20 cellular contexts compared by ENCODE assay signal in genomic region chr20:35253010-35253409, GRCh38. TPM values are rescaled to one million over a fixed set of nuclear protein-coding genes. Genes with fewer than 3 reads are reported as not detected.
A peak's percentile ranks its signal among the peaks of the same experiment; 100 is the strongest.
DNase-seq lines count a peak whose midpoint lies in the region; ATAC-seq and TF ChIP-seq lines count a peak whose summit lies in the region.
"Had no signal": no experiment of that assay in that cellular context is flagged by ENCODE, and none has a peak within 500 bp of the region (broad histone marks: within the 10 kb centered on the region; RNA-seq: fewer than 3 reads in every experiment).

No MANE protein-coding gene starts in this region.

- intact Hi-C loops in right cardiac atrium (cut with DNase I): no loop called here

- POLR2A ChIA-PET in T-cell (lab: Charles Lee): interaction anchor here in 1 of 2 donors (0.6 kb wide), 1 partner anchor 43 kb away, joined by 3 read pairs; no protein-coding TSS in a partner anchor

- DNase-seq in T-helper 1 cell (no peak), T-cell (no peak), immature natural killer cell (no peak), chondrocyte (ENCODE audit: low spot score) (no peak), superior temporal gyrus (ENCODE audit: extremely low spot score) (no peak), right cardiac atrium (no peak)
- DNase-seq: COR-L47, DMS153, EL, KBM-7, NCI-H1092, NCI-H2107, NCI-H446, NCI-H774, Right ventricle myocardium superior had no signal

- TF ChIP-seq CTCF in chondrocyte (IDR thresholded peaks at IDR 0.05): no peak

- ATAC-seq in T-cell (replicated peaks in 1 of 4) (no peak), right cardiac atrium (no peak)

- 66% methylated on average over 3 of the region's 3 CpGs for WGBS in right cardiac atrium

- no peaks in the 10 kb centered on the region for H3K27me3 ChIP-seq in BLaER1 treated with 17β-estradiol and CSF1 and Interleukin-3, amounts not matched to agents 10 nM and 100 nM
- no peaks in the 10 kb centered on the region for H3K27me3 ChIP-seq in right cardiac atrium (ENCODE audit: control insufficient read depth, insufficient read depth)

- H3K4me1 ChIP-seq in BLaER1 treated with 17β-estradiol and CSF1 and Interleukin-3, amounts not matched to agents 10 nM and 100 nM: peaks cover 19 to 36% (median 33%) of the 10 kb centered on the region in 10 experiments
- H3K4me1 ChIP-seq in right cardiac atrium (ENCODE audit: control insufficient read depth, insufficient read depth, low read length): no peaks in the 10 kb centered on the region

- peaks cover 10% of the 10 kb centered on the region for H3K36me3 Mint-ChIP-seq in T-helper 1 cell treated with Interleukin-12 subunit alpha and Interleukin-12 subunit beta and Interleukin-4 antibody, amounts not matched to agents 30 μg/mL and 1 μg/mL, for 36 hours (ENCODE audit: low read depth)
- H3K36me3 Mint-ChIP-seq in T-cell: peaks cover 29% of the 10 kb centered on the region
- H3K36me3 Mint-ChIP-seq in immature natural killer cell: peaks cover 0 to 10% (median 6%) of the 10 kb centered on the region in 3 donors
- peaks cover 5% of the 10 kb centered on the region for H3K36me3 Mint-ChIP-seq in chondrocyte (ENCODE audit: low read depth)

- no peak overlapping the region for H3K27ac ChIP-seq in BLaER1 treated with 17β-estradiol and CSF1 and Interleukin-3, amounts not matched to agents 10 nM and 100 nM
- H3K27ac ChIP-seq in right cardiac atrium (ENCODE audit: low read length): no peak overlapping the region
- H3K27ac ChIP-seq: 22Rv1 had no signal

- H3K4me3 ChIP-seq in BLaER1 treated with 17β-estradiol and CSF1 and Interleukin-3, amounts not matched to agents 10 nM and 100 nM: no peak overlapping the region
- no peak overlapping the region for H3K4me3 ChIP-seq in right cardiac atrium (ENCODE audit: low read length)

- H4K20me1 ChIP-seq in BLaER1 treated with 17β-estradiol and CSF1 and Interleukin-3, amounts not matched to agents 10 nM and 100 nM: peaks cover 0 to 10% (median 0%) of the 10 kb centered on the region in 11 experiments; a peak in 4 of 22 replicates

- no peak overlapping the region for H3K4me3 Mint-ChIP-seq in T-helper 1 cell treated with Interleukin-12 subunit alpha and Interleukin-12 subunit beta and Interleukin-4 antibody, amounts not matched to agents 30 μg/mL and 1 μg/mL, for 36 hours
- no peak overlapping the region for H3K4me3 Mint-ChIP-seq in T-cell
- peak overlapping the region in 1 of 5 donors; percentile 45 for H3K4me3 Mint-ChIP-seq in immature natural killer cell
- H3K4me3 Mint-ChIP-seq in chondrocyte (ENCODE audit: unreplicated experiment): no peak overlapping the region

- H3K4me2 ChIP-seq in BLaER1 treated with 17β-estradiol and CSF1 and Interleukin-3, amounts not matched to agents 10 nM and 100 nM: peak overlapping the region in 6 of 11 experiments; percentile 19 to 78 (median 64); a peak in 11 of 22 replicates

- CTCF ChIA-PET in T-cell (lab: Charles Lee): interaction anchor here in 1 of 2 donors (0.6 to 0.7 kb wide), 2 partner anchors 106 to 697 kb away, joined by 3 to 6 read pairs; no protein-coding TSS in a partner anchor

- H3K9me3 Mint-ChIP-seq in T-helper 1 cell treated with Interleukin-12 subunit alpha and Interleukin-12 subunit beta and Interleukin-4 antibody, amounts not matched to agents 30 μg/mL and 1 μg/mL, for 36 hours: no peaks in the 10 kb centered on the region
- H3K9me3 Mint-ChIP-seq in T-cell: no peaks in the 10 kb centered on the region
- no peaks in the 10 kb centered on the region for H3K9me3 Mint-ChIP-seq in immature natural killer cell
- no peaks in the 10 kb centered on the region for H3K9me3 Mint-ChIP-seq in chondrocyte (ENCODE audit: low read depth)

- no peaks in the 10 kb centered on the region for H3K9me3 ChIP-seq in BLaER1 treated with 17β-estradiol and CSF1 and Interleukin-3, amounts not matched to agents 10 nM and 100 nM (replicated peaks in 1 of 11)
- H3K9me3 ChIP-seq in right cardiac atrium (ENCODE audit: control insufficient read depth, low read length): no peaks in the 10 kb centered on the region

- peaks cover 28% of the 10 kb centered on the region for H3K4me1 Mint-ChIP-seq in T-helper 1 cell treated with Interleukin-12 subunit alpha and Interleukin-12 subunit beta and Interleukin-4 antibody, amounts not matched to agents 30 μg/mL and 1 μg/mL, for 36 hours (ENCODE audit: low read depth)
- H3K4me1 Mint-ChIP-seq in T-cell (peaks cover 18 to 31% (median 26%) of the 10 kb centered on the region in 3 donors), immature natural killer cell (peaks cover 38 to 39% of the 10 kb centered on the region in 2 donors), chondrocyte (ENCODE audit: low read depth) (peaks cover 14% of the 10 kb centered on the region)

- H3K36me3 ChIP-seq in BLaER1 treated with 17β-estradiol and CSF1 and Interleukin-3, amounts not matched to agents 10 nM and 100 nM: peaks cover 0 to 25% (median 4%) of the 10 kb centered on the region in 11 experiments; a peak in 7 of 22 replicates

- no peak overlapping the region for H3K9ac ChIP-seq in BLaER1 treated with 17β-estradiol and CSF1 and Interleukin-3, amounts not matched to agents 10 nM and 100 nM

- no peaks in the 10 kb centered on the region for H3K27me3 Mint-ChIP-seq in T-helper 1 cell treated with Interleukin-12 subunit alpha and Interleukin-12 subunit beta and Interleukin-4 antibody, amounts not matched to agents 30 μg/mL and 1 μg/mL, for 36 hours (ENCODE audit: low read depth)
- H3K27me3 Mint-ChIP-seq in T-cell: no peaks in the 10 kb centered on the region
- H3K27me3 Mint-ChIP-seq in immature natural killer cell (ENCODE audit: low read depth in 3 of 3): peaks cover 7 to 10% (median 8%) of the 10 kb centered on the region in 3 donors
- no peaks in the 10 kb centered on the region for H3K27me3 Mint-ChIP-seq in chondrocyte (ENCODE audit: low read depth)

- peak overlapping the region; percentile 82 for H3K27ac Mint-ChIP-seq in T-helper 1 cell treated with Interleukin-12 subunit alpha and Interleukin-12 subunit beta and Interleukin-4 antibody, amounts not matched to agents 30 μg/mL and 1 μg/mL, for 36 hours
- H3K27ac Mint-ChIP-seq in T-cell (peak overlapping the region; percentile 64 to 71), immature natural killer cell (peak overlapping the region; percentile 78 to 94 (median 92)), chondrocyte (ENCODE audit: unreplicated experiment) (no peak overlapping the region)

RNA-seq across cellular contexts. Expression of gene MMP24OS, which starts 24.9 kb away (rescaled TPM):
- 10 to 100 TPM; 59.5 to 95.5 (median 72.0) TPM for total RNA-seq in T-cell
- 10 to 100 TPM in 2 of 3 donors, 1 to 10 TPM in 1; 5.1 to 22.2 (median 17.7) TPM for polyA plus RNA-seq in immature natural killer cell
- 89.8 to 94.6 TPM (median 91.5 TPM) in 3 replicates for total RNA-seq in chondrocyte
- 10 to 100 TPM; 45.1 to 65.0 (median 48.6) TPM for total RNA-seq in right cardiac atrium
- polyA plus RNA-seq in right cardiac atrium: 47.1 TPM

RNA-seq across cellular contexts. Expression of gene MMP24, which starts 26.5 kb away (rescaled TPM):
- total RNA-seq in T-cell (under 1 TPM in 3 of 5 donors, not detected in 2; 0.15 to 0.49 (median 0.16) TPM), chondrocyte (1.1 to 2.6 TPM (median 2.4 TPM) in 3 replicates), right cardiac atrium (under 1 TPM; 0.39 to 0.48 (median 0.44) TPM)
- polyA plus RNA-seq in immature natural killer cell (under 1 TPM in 2 of 3 donors, not detected in 1; 0.06 to 0.17 TPM), right cardiac atrium (0.27 TPM)

RNA-seq across cellular contexts. Expression of gene EIF6, which starts 31.6 kb away (rescaled TPM):
- total RNA-seq in T-cell (10 to 100 TPM; 43.8 to 70.7 (median 69.6) TPM), chondrocyte (117 to 125 TPM (median 123 TPM) in 3 replicates), right cardiac atrium (10 to 100 TPM; 36.2 to 57.3 (median 41.4) TPM)
- polyA plus RNA-seq in immature natural killer cell (100 to 1,000 TPM; 236 to 379 (median 249) TPM), right cardiac atrium (37.7 TPM)

RNA-seq across cellular contexts. Expression of gene FAM83C, which starts 39.2 kb away (rescaled TPM):
- total RNA-seq in T-cell (under 1 TPM in 1 of 5 donors, not detected in 4; 0.15 TPM), chondrocyte (not detected in 3 replicates), right cardiac atrium (not detected)
- polyA plus RNA-seq in immature natural killer cell (not detected), right cardiac atrium (not detected)
- total RNA-seq: H1, Right ventricle myocardium superior had no signal
- polyA plus RNA-seq: BJ, H1 had no signal
